Comparison of ENCODE assay signal across 8 cellular contexts in the genomic region with DNA sequence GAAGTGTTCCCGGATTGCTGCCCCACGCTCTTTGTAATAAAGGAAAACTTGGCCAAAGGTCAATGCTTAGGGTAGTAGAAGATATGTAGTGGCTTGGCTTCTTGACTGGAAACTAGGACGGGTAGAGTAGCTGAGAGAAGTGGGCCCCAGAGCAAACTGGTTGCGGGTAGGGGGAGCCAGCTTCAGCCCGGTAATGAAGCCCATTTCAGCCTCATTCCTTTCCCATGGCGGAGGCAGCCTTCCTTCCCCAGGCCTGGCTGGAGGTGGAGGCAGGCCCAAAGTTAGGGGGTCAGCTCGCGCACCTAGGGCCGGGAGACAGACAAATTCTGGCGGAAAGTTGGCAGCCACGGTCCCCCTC. TPM values are rescaled to one million over a fixed set of nuclear protein-coding genes. Genes with fewer than 3 reads are reported as not detected.
DNase-seq lines count a peak whose midpoint lies in the region; ATAC-seq and TF ChIP-seq lines count a peak whose summit lies in the region.

No MANE protein-coding gene starts in this region.

- H3K4me2 ChIP-seq in mammary epithelial cell (ENCODE audit: insufficient read depth, low read depth, low read length), result peak overlapping the region; percentile 91

- CTCF ChIA-PET in CD8-positive, alpha-beta memory T cell (lab: Charles Lee), result interaction anchor here (1.4 kb wide), 1 partner anchor 12 kb away, joined by 3 read pairs; no protein-coding TSS in a partner anchor
- CTCF ChIA-PET in mammary epithelial cell (lab: Charles Lee; ENCODE audit: low non-redundant PET), result no interaction called here

- H3K36me3 ChIP-seq in CD8-positive, alpha-beta memory T cell (ENCODE audit: insufficient read depth, low read length), result no peaks in the 10 kb centered on the region
- no peaks in the 10 kb centered on the region for H3K36me3 ChIP-seq in HUES48 (ENCODE audit: control insufficient read depth, insufficient read depth, low read length)
- H3K36me3 ChIP-seq in mammary epithelial cell (ENCODE audit: insufficient read depth, low read length), result peaks cover 2% of the 10 kb centered on the region
- H3K36me3 ChIP-seq in subcutaneous abdominal adipose tissue (ENCODE audit: control insufficient read depth in 5 of 5, insufficient read depth in 5 of 5, low read length in 5 of 5), result no peaks in the 10 kb centered on the region

- peak overlapping the region; percentile 94 for H2AFZ ChIP-seq in mammary epithelial cell (ENCODE audit: low read depth, low read length)

- intact Hi-C loops in mammary epithelial cell (cut with micrococcal nuclease), result loop anchor here (1.0 to 5.0 kb wide), 3 partner anchors 63 to 206 kb away; a partner anchor contains a TSS
- intact Hi-C loops in left colon (cut with DNase I, micrococcal nuclease), result no loop called here

- in situ Hi-C loops in mammary epithelial cell (cut with MboI; ENCODE audit: low sequenced_read_pairs in 2 of 2), result no loop called here

- peaks cover 0 to 13% (median 8%) of the 10 kb centered on the region in 3 donors for H3K36me3 Mint-ChIP-seq in CD8-positive, alpha-beta memory T cell

- 2% methylated on average over 8 of the region's 11 CpGs for WGBS in mammary epithelial cell (ENCODE audit: low coverage, missing lambda C conversion rate)

- peaks cover 12 to 21% of the 10 kb centered on the region in 2 donors for H3K27me3 Mint-ChIP-seq in CD8-positive, alpha-beta memory T cell

- no peaks in the 10 kb centered on the region for H3K27me3 ChIP-seq in CD8-positive, alpha-beta memory T cell (ENCODE audit: insufficient read depth, low read length, poor library complexity, severe bottlenecking)
- no peaks in the 10 kb centered on the region for H3K27me3 ChIP-seq in HUES48 (ENCODE audit: control insufficient read depth, insufficient read depth, low read length)
- H3K27me3 ChIP-seq in mammary epithelial cell (ENCODE audit: insufficient read depth, low read length), result no peaks in the 10 kb centered on the region
- no peaks in the 10 kb centered on the region for H3K27me3 ChIP-seq in subcutaneous abdominal adipose tissue (ENCODE audit: control insufficient read depth in 5 of 5, insufficient read depth in 4 of 5, low read length in 5 of 5)

- H3K4me3 ChIP-seq in CD8-positive, alpha-beta memory T cell (ENCODE audit: low read length), result no peak overlapping the region
- H3K4me3 ChIP-seq in HUES48 (ENCODE audit: low read depth, low read length) (peak overlapping the region; percentile 99), mammary epithelial cell (replicated peaks in 1 of 3; ENCODE audit: insufficient read depth in 1 of 3, low read depth in 2 of 3, low read length in 3 of 3) (peak overlapping the region; percentile 81 to 88 (median 84)), subcutaneous abdominal adipose tissue (ENCODE audit: low read depth in 1 of 5, low read length in 5 of 5) (peak overlapping the region; percentile 64 to 98 (median 84))

- H3K4me1 Mint-ChIP-seq in CD8-positive, alpha-beta memory T cell, result peaks cover 11 to 26% (median 17%) of the 10 kb centered on the region in 3 donors

- POLR2A ChIA-PET in CD8-positive, alpha-beta memory T cell (lab: Charles Lee), result no interaction called here

- no peaks in the 10 kb centered on the region for H3K9me3 ChIP-seq in CD8-positive, alpha-beta memory T cell (ENCODE audit: low read length)
- no peaks in the 10 kb centered on the region for H3K9me3 ChIP-seq in HUES48 (ENCODE audit: control insufficient read depth, insufficient read depth, low read length)
- no peaks in the 10 kb centered on the region for H3K9me3 ChIP-seq in mammary epithelial cell (replicated peaks; ENCODE audit: insufficient read depth, low read length)
- H3K9me3 ChIP-seq in subcutaneous abdominal adipose tissue (ENCODE audit: control insufficient read depth in 5 of 5, low read length in 5 of 5), result no peaks in the 10 kb centered on the region

- peaks cover 5% of the 10 kb centered on the region for H3K4me1 ChIP-seq in CD8-positive, alpha-beta memory T cell (ENCODE audit: insufficient read depth, low read length)
- H3K4me1 ChIP-seq in HUES48 (ENCODE audit: control insufficient read depth, insufficient read depth, low read length) (peaks cover 8% of the 10 kb centered on the region; the same call in 1 of the 2 replicates), mammary epithelial cell (ENCODE audit: insufficient read depth, low read length) (peaks cover 9% of the 10 kb centered on the region), subcutaneous abdominal adipose tissue (ENCODE audit: control insufficient read depth in 5 of 5, insufficient read depth in 5 of 5, low read length in 5 of 5) (peaks cover 0 to 15% (median 8%) of the 10 kb centered on the region in 5 donors)

- DNase-seq in CD8-positive, alpha-beta memory T cell, result no peak
- DNase-seq in mammary epithelial cell, result no peak
- no peak for DNase-seq in left colon
- DNase-seq in NCI-H2171 (lab: John Stamatoyannopoulos, UW), result no peak
- no peak for DNase-seq in NCI-H345 treated with DMSO at 0.1 percent for 48 hours (lab: John Stamatoyannopoulos, UW; ENCODE audit: unreplicated experiment)

- peaks cover 0 to 2% (median 0%) of the 10 kb centered on the region in 5 donors for H3K9me3 Mint-ChIP-seq in CD8-positive, alpha-beta memory T cell

- no peak overlapping the region for H3K27ac ChIP-seq in CD8-positive, alpha-beta memory T cell (ENCODE audit: low read depth, low read length)
- H3K27ac ChIP-seq in HUES48 (ENCODE audit: low read depth, low read length) (peak overlapping the region; percentile 93), mammary epithelial cell (ENCODE audit: insufficient read depth, low read depth, low read length) (peak overlapping the region; percentile 56), subcutaneous abdominal adipose tissue (ENCODE audit: low read depth, low read length) (peak overlapping the region; percentile 94)

- peak overlapping the region; percentile 78 for H3K9ac ChIP-seq in HUES48 (ENCODE audit: low read depth, low read length)
- peak overlapping the region; percentile 80 for H3K9ac ChIP-seq in mammary epithelial cell (ENCODE audit: insufficient read depth, low read length)
- peak overlapping the region; percentile 38 to 85 (median 80) for H3K9ac ChIP-seq in subcutaneous abdominal adipose tissue (ENCODE audit: low read length in 5 of 5)

- no TSS peak for BruUV-seq in mammary epithelial cell (replicated peaks; lab: Mats Ljungman, UMichigan)

- peaks cover 30% of the 10 kb centered on the region for H3K79me2 ChIP-seq in mammary epithelial cell (ENCODE audit: insufficient read depth, low read length)

- peak in 1 of 2 donors; percentile 2 for TF ChIP-seq CTCF in mammary epithelial cell (conservative IDR thresholded peaks at IDR 0.05 in 1 of 2, IDR thresholded peaks at IDR 0.05 in 1 of 2; ENCODE audit: extremely low read depth in 1 of 2, insufficient read depth in 1 of 2, low read depth in 1 of 2, low read length in 2 of 2)

- H4K20me1 ChIP-seq in mammary epithelial cell (ENCODE audit: insufficient read depth, low read length), result no peaks in the 10 kb centered on the region

- dilution Hi-C loops in mammary epithelial cell (cut with HindIII; ENCODE audit: low sequenced_read_pairs), result no loop called here

- ATAC-seq in left colon (peak; percentile 44), HG03439 (IDR thresholded peaks at IDR 0.05; ENCODE audit: unreplicated experiment) (no peak)

- H3K27ac Mint-ChIP-seq in CD8-positive, alpha-beta memory T cell, result peak overlapping the region in 1 of 8 donors; percentile 11

- H3K4me3 Mint-ChIP-seq in CD8-positive, alpha-beta memory T cell, result peak overlapping the region; percentile 10 to 87 (median 70)

RNA-seq across cellular contexts. Expression of a gene that starts 0.4 kb away (rescaled TPM):
- under 1 TPM; 0.09 to 0.42 TPM for total RNA-seq in CD8-positive, alpha-beta memory T cell
- polyA plus RNA-seq in CD8-positive, alpha-beta memory T cell, result 0.84 TPM
- total RNA-seq in mammary epithelial cell, result 1 to 10 TPM; 6.3 to 8.2 TPM
- polyA plus RNA-seq in mammary epithelial cell, result 1.3 TPM
- polyA minus RNA-seq in mammary epithelial cell, result not detected
- total RNA-seq in left colon, result 1 to 10 TPM; 1.9 to 8.4 TPM
